In the genomic region with DNA sequence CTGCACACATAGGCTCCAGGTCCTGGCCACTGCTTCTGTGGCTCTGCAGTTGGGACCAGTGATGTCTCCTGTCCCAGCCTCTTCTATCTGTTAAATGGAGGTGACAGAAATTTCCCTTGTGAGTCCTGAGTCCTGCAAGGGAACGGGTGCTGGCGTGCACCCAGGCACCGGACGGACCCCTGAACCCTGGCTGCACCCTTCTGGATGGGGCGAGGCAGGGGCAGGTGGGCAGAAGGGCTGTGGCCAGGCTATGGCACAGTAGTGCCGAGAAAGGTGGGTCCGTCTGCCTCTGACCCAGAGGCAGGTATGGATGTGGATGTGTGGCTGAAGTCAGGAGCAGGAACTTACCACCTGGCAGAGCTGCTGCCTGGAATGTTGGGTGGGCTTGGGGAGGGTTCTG, we compare ENCODE assay signal across 20 cellular contexts.
DNase-seq lines count a peak whose midpoint lies in the region; TF ChIP-seq lines count a peak whose summit lies in the region.
"Had no signal": no experiment of that assay in that cellular context is flagged by ENCODE, and none has a peak within 500 bp of the region (broad histone marks: within the 10 kb centered on the region; RNA-seq: fewer than 3 reads in every experiment).

No MANE protein-coding gene starts in this region.

- H4K20me1 ChIP-seq in BLaER1 (peaks cover 100% of the 10 kb centered on the region), Loucy (ENCODE audit: insufficient read depth, low read length, poor library complexity, severe bottlenecking) (no peaks in the 10 kb centered on the region)

- H3K9me3 ChIP-seq in BLaER1 (no peaks in the 10 kb centered on the region), Loucy (ENCODE audit: insufficient read depth, low read depth, low read length) (no peaks in the 10 kb centered on the region), esophagus muscularis mucosa (no peaks in the 10 kb centered on the region), stomach smooth muscle (ENCODE audit: control insufficient read depth in 2 of 2, low read length in 2 of 2) (no peaks in the 10 kb centered on the region)
- H3K9me3 ChIP-seq: Peyer's patch had no signal

- in situ Hi-C loops in ACHN (cut with HindIII; ENCODE audit: low pct_ligation_motif_present, low pct_unique_long_range_greater_than_20kb, low sequenced_read_pairs) = no loop called here

- H3F3A ChIP-seq in Loucy (ENCODE audit: low read depth) = no peaks in the 10 kb centered on the region

- H3K27ac ChIP-seq in BLaER1 (no peak overlapping the region), esophagus muscularis mucosa (replicated peaks in 1 of 4) (peak overlapping the region; percentile 21 to 46 (median 36)), stomach smooth muscle (ENCODE audit: low read length) (peak overlapping the region; percentile 66)
- H3K27ac ChIP-seq: HL-60 had no signal

- WGBS in esophagus muscularis mucosa = 85% methylated on average over 2 of the region's 7 CpGs

- H3K36me3 ChIP-seq in BLaER1 (peaks cover 22% of the 10 kb centered on the region), Loucy (ENCODE audit: insufficient read depth, low read length) (no peaks in the 10 kb centered on the region), esophagus muscularis mucosa (peaks cover 0 to 36% (median 14%) of the 10 kb centered on the region in 4 donors), stomach smooth muscle (ENCODE audit: control insufficient read depth in 2 of 2, insufficient read depth in 2 of 2, low read length in 2 of 2) (peaks cover 11 to 14% of the 10 kb centered on the region in 2 donors), H7 (replicated peaks; ENCODE audit: control insufficient read depth, insufficient read depth, low read length) (no peaks in the 10 kb centered on the region)
- H3K36me3 ChIP-seq: Peyer's patch had no signal

- H3K4me2 ChIP-seq in BLaER1 (peak overlapping the region; percentile 77), Loucy (ENCODE audit: low read depth, low read length, poor library complexity, severe bottlenecking) (peak overlapping the region; percentile 30)

- TF ChIP-seq CTCF in Loucy (conservative IDR thresholded peaks at IDR 0.05; ENCODE audit: low read length) = no peak
- TF ChIP-seq CTCF in esophagus muscularis mucosa (IDR thresholded peaks at IDR 0.05) = no peak
- TF ChIP-seq CTCF in GM10266 (IDR thresholded peaks at IDR 0.05; ENCODE audit: control insufficient read depth, insufficient read depth, low read depth, missing control alignments) = no peak

- no peak overlapping the region for H3K4me3 ChIP-seq in BLaER1
- no peak overlapping the region for H3K4me3 ChIP-seq in Loucy (ENCODE audit: low read length, poor library complexity, severe bottlenecking)
- H3K4me3 ChIP-seq in esophagus muscularis mucosa = no peak overlapping the region
- no peak overlapping the region for H3K4me3 ChIP-seq in stomach smooth muscle (ENCODE audit: low read length in 2 of 2)
- H3K4me3 ChIP-seq in H7 (ENCODE audit: insufficient read depth, low read depth, low read length) = no peak overlapping the region
- H3K4me3 ChIP-seq: GM23248, Peyer's patch had no signal

- TF ChIP-seq EP300 in esophagus muscularis mucosa (IDR thresholded peaks at IDR 0.05) = no peak

- H3K9ac ChIP-seq in BLaER1 = peak overlapping the region; percentile 16; the same call in 1 of the 2 replicates
- no peak overlapping the region for H3K9ac ChIP-seq in Loucy (ENCODE audit: low read depth, low read length, poor library complexity, severe bottlenecking)
- no peak overlapping the region for H3K9ac ChIP-seq in stomach smooth muscle (ENCODE audit: low read length in 2 of 2)

- H3K9me2 ChIP-seq in Loucy (replicated peaks; ENCODE audit: low read depth, low read length) = no peaks in the 10 kb centered on the region

- H3K4me1 ChIP-seq in BLaER1 (peaks cover 92% of the 10 kb centered on the region), Loucy (ENCODE audit: insufficient read depth, low read length, poor library complexity, severe bottlenecking) (peaks cover 40% of the 10 kb centered on the region), esophagus muscularis mucosa (peaks cover 3 to 59% (median 41%) of the 10 kb centered on the region in 4 donors), stomach smooth muscle (ENCODE audit: control insufficient read depth, insufficient read depth, low read length) (peaks cover 53% of the 10 kb centered on the region)

- no peaks in the 10 kb centered on the region for H3K27me3 ChIP-seq in BLaER1
- no peaks in the 10 kb centered on the region for H3K27me3 ChIP-seq in Loucy (ENCODE audit: insufficient read depth, low read length, poor library complexity, severe bottlenecking)
- no peaks in the 10 kb centered on the region for H3K27me3 ChIP-seq in esophagus muscularis mucosa
- H3K27me3 ChIP-seq in stomach smooth muscle (ENCODE audit: control insufficient read depth in 1 of 2, insufficient read depth in 2 of 2, low read length in 2 of 2) = no peaks in the 10 kb centered on the region
- no peaks in the 10 kb centered on the region for H3K27me3 ChIP-seq in H7 (ENCODE audit: control insufficient read depth, insufficient read depth, low read length)
- H3K27me3 ChIP-seq: Peyer's patch had no signal

- intact Hi-C loops in esophagus muscularis mucosa (cut with DNase I) = no loop called here

- no peak for TF ChIP-seq POLR2A in esophagus muscularis mucosa (IDR thresholded peaks at IDR 0.05; ENCODE audit: low read depth)

- no peaks in the 10 kb centered on the region for H3K79me2 ChIP-seq in Loucy (ENCODE audit: insufficient read depth, low read length)

- H2AFZ ChIP-seq in Loucy (ENCODE audit: low read length) = no peak overlapping the region
- H2AFZ ChIP-seq: GM23248 had no signal

- DNase-seq in esophagus muscularis mucosa (ENCODE audit: extremely low spot score) (no peak), ACHN (no peak), GM10266 (ENCODE audit: extremely low spot score) (no peak), H7 (no peak)
- DNase-seq: C1 segment of cervical spinal cord; CD8-positive, alpha-beta T cell; DMS153; GM23248; HCEC 1CT; NCI-H1092 treated with DMSO at 0.1 percent for 48 hours; NCI-H1436 treated with DMSO at 0.1 percent for 48 hours; NCI-H1930; NCI-H510A; NCI-H774; NK-92 treated with Interleukin-12 subunit alpha and Interleukin-12 subunit beta, amount 100 ng/mL, for 24 hours; Peyer's patch had no signal
